26 cellular contexts compared by ENCODE assay signal in genomic region chr3:117606860-117607259, GRCh38.
"Had no signal": no experiment of that assay in that cellular context is flagged by ENCODE, and none has a peak within 500 bp of the region (broad histone marks: within the 10 kb centered on the region; RNA-seq: fewer than 3 reads in every experiment).

No MANE protein-coding gene starts in this region.

- H3K27me3 ChIP-seq: breast epithelium had no signal

- H3K36me3 ChIP-seq: breast epithelium had no signal

- H3K9me3 ChIP-seq: breast epithelium had no signal

- H3K9ac ChIP-seq: KMS-11 had no signal

- ATAC-seq: activated CD8-positive, alpha-beta memory T cell treated with anti-CD3 and anti-CD28 coated beads, Interleukin-2, amount 10 ng/mL, durations not matched to agents 7 days and 5 days; activated T-cell treated with anti-CD3 and anti-CD28 coated beads, Interleukin-2, amount 50 U/mL, for 4 hours; Panc1; Right ventricle myocardium inferior; T-cell had no signal

- H3K4me3 ChIP-seq: breast epithelium, SK-N-MC had no signal

- H3K27ac ChIP-seq: breast epithelium, KMS-11, SK-N-MC had no signal

- DNase-seq: activated B cell treated with CpG ODN at 0.5 μM for 24 hours; activated CD4-positive, alpha-beta T cell treated with anti-CD3 and anti-CD28 coated beads for 1 hour; activated CD4-positive, alpha-beta T cell treated with anti-CD3 and anti-CD28 coated beads, Interleukin-2, amount 10 ng/mL, durations not matched to agents 24 days and 14 days; activated CD4-positive, alpha-beta T cell treated with anti-CD3 and anti-CD28 coated beads, Interleukin-2, amount 50 U/mL, for 48 hours; activated CD8-positive, alpha-beta memory T cell treated with anti-CD3 and anti-CD28 coated beads, Interleukin-2, amount 10 ng/mL, durations not matched to agents 7 days and 5 days; activated effector memory CD4-positive, alpha-beta T cell treated with anti-CD3 and anti-CD28 coated beads, Interleukin-2, amount 50 U/mL, for 16 hours; activated naive CD4-positive, alpha-beta T cell treated with anti-CD3 and anti-CD28 coated beads for 36 hours; activated T-cell treated with anti-CD3 and anti-CD28 coated beads, Interleukin-2, amount 50 U/mL, for 4 hours; caudate nucleus; NCI-H1092; NCI-H1417; NCI-H1930; NCI-H2171; NCI-H2227 treated with DMSO at 0.1 percent for 48 hours; NCI-H526; NCI-H82; OCI-M1; RPMI8226; T-cell; T-helper 2 cell; T1000 had no signal

- H3K4me1 ChIP-seq: breast epithelium had no signal
